In the genomic region with DNA sequence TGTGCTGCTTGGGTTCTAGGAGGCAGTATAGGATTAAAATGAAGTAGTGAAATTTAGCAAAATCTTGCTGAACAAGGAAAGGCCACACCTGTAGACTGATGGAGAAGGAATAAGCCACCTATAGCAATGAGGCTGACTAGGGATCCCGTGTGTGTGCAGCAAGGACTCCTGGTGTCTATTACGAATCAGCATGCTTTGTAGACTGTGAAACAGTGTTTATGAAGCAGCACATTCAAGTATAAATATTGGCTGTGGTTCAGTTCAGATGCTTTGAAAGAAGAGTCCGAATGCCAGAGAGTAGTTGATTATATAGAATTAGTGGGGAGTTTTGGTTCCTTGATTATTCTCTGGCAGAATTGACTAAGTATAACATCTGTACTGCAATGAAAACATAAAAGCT, we compare ENCODE assay signal across 1 cellular context.
TF ChIP-seq lines count a peak whose summit lies in the region.

No MANE protein-coding gene starts in this region.

TF ChIP-seq in HepG2, 621 proteins besides CTCF, POLR2A, EP300 and RAD21 (continued from another document):
- TF ChIP-seq ZNF280D (CRISPR knock-in tag; IDR thresholded peaks at IDR 0.05) (no peak), ETV5 (CRISPR knock-in tag; IDR thresholded peaks at IDR 0.05; ENCODE audit: borderline replicate concordance) (no peak), RXRA (CRISPR knock-in tag; IDR thresholded peaks at IDR 0.05) (no peak), ZNF230 (CRISPR knock-in tag; IDR thresholded peaks at IDR 0.05) (no peak), ZBTB2 (CRISPR knock-in tag; IDR thresholded peaks at IDR 0.05; ENCODE audit: low read depth) (no peak), ZMYM2 (CRISPR knock-in tag; IDR thresholded peaks at IDR 0.05) (no peak), SALL1 (CRISPR knock-in tag; IDR thresholded peaks at IDR 0.05) (no peak)
- TF ChIP-seq, protein P1, sequence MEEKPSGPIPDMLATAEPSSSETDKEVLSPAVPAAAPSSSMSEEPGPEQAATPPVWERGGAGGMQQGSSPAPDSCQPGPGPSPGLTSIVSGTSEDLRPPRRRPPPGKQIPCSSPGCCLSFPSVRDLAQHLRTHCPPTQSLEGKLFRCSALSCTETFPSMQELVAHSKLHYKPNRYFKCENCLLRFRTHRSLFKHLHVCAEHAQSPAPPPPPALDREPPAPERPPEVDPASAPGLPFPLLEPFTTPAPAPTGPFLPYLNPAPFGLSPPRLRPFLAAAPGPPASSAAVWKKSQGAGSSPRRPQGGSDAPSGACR (CRISPR knock-in tag; IDR thresholded peaks at IDR 0.05) = no peak
- TF ChIP-seq, protein P2, sequence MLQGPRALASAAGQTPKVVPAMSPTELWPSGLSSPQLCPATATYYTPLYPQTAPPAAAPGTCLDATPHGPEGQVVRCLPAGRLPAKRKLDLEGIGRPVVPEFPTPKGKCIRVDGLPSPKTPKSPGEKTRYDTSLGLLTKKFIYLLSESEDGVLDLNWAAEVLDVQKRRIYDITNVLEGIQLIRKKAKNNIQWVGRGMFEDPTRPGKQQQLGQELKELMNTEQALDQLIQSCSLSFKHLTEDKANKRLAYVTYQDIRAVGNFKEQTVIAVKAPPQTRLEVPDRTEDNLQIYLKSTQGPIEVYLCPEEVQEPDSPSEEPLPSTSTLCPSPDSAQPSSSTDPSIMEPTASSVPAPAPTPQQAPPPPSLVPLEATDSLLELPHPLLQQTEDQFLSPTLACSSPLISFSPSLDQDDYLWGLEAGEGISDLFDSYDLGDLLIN (CRISPR knock-in tag; IDR thresholded peaks at IDR 0.05; ENCODE audit: borderline replicate concordance) = no peak
